Comparison of ENCODE assay signal across 7 cellular contexts in genomic region chr15:73047882-73048281, GRCh38.
"Had no signal": no experiment of that assay in that cellular context is flagged by ENCODE, and none has a peak within 500 bp of the region (broad histone marks: within the 10 kb centered on the region; RNA-seq: fewer than 3 reads in every experiment).

No MANE protein-coding gene starts in this region.

- ATAC-seq: GM12878 had no signal

- FAIRE-seq: GM12878, GM12891, GM12892, GM18507, GM19239 had no signal

- H3K4me3 ChIP-seq: GM12878 had no signal

- DNase-seq: GDM1, GF-D8 had no signal
